Comparison of ENCODE assay signal across 1 cellular context in genomic region chr5:177128551-177128976, GRCh38.
TF ChIP-seq lines count a peak whose summit lies in the region.

No MANE protein-coding gene starts in this region.

TF ChIP-seq in GM12878, 131 proteins besides CTCF, POLR2A, EP300 and RAD21:
- TF ChIP-seq RUNX3 (IDR thresholded peaks at IDR 0.05; ENCODE audit: low read length) (peak; percentile 64), NFIC (IDR thresholded peaks at IDR 0.05; ENCODE audit: low read depth, low read length) (no peak), RB1 (IDR thresholded peaks at IDR 0.05; ENCODE audit: borderline replicate concordance) (no peak), MTA3 (IDR thresholded peaks at IDR 0.05; ENCODE audit: borderline replicate concordance, low read length) (no peak), SPI1 (IDR thresholded peaks at IDR 0.05; ENCODE audit: borderline replicate concordance, insufficient read depth, low read depth, low read length) (0 out of 2 replicates have a peak, but pooled peaks have one; percentile 7), ETV6 (conservative IDR thresholded peaks at IDR 0.05 in 1 of 2, IDR thresholded peaks at IDR 0.05 in 1 of 2; ENCODE audit: borderline replicate concordance in 1 of 2, low read depth in 1 of 2) (no peak), PKNOX1 (IDR thresholded peaks at IDR 0.05) (no peak), YY1 (IDR thresholded peaks at IDR 0.05; ENCODE audit: low read depth, low read length) (0 out of 2 replicates have a peak, but pooled peaks have one; percentile 21), BHLHE40 (IDR thresholded peaks at IDR 0.05; ENCODE audit: borderline replicate concordance in 1 of 2, low read depth in 2 of 2, low read length in 1 of 2) (no peak), MEF2B (IDR thresholded peaks at IDR 0.05; ENCODE audit: partially characterized antibody, poor library complexity, severe bottlenecking) (no peak), SIN3A (IDR thresholded peaks at IDR 0.05; ENCODE audit: low read depth, low read length) (no peak)
TF ChIP-seq in GM12878: peak in this region for 3.
